8 cellular contexts compared by ENCODE assay signal in the genomic region with DNA sequence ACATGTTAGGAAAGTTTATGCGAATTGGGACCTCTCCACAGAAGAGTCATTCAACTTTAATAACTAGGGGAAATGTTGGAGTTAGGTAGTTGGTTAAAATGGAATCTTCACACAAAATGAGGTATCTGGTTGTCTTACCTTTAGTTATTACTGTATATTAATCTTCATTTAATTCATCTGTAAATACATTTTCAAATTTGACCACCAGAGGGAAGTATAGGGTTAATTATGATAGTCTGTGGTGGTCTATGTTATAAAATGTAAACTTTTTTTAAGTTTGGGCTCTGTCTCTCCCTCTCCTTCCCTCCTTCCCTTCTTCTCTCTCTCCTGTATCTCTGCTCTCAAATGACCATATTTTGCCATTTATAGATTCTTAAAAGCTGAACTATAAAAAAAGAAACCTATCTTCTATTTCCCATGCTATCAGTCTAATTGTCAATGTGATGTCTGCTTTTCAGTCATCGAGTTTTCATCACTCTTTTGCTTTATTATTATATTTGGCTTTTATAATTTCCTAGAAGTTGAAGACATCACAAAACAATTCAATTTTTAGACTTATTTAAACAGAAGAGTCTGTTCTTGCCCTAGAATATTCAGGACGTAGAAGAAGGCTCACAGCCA. TPM values are rescaled to one million over a fixed set of nuclear protein-coding genes. Genes with fewer than 3 reads are reported as not detected.
DNase-seq lines count a peak whose midpoint lies in the region; ATAC-seq and TF ChIP-seq lines count a peak whose summit lies in the region.

No MANE protein-coding gene starts in this region.

- CTCF ChIA-PET in PC-3 (lab: Charles Lee), result no interaction called here
- CTCF ChIA-PET in activated CD8-positive, alpha-beta memory T cell treated with anti-CD3 and anti-CD28 coated beads, Interleukin-2, amount 10 ng/mL, durations not matched to agents 7 days and 5 days (lab: Charles Lee), result no interaction called here

- H4K20me1 ChIP-seq in PC-3 (ENCODE audit: low read length), result no peaks in the 10 kb centered on the region

- H3K27ac ChIP-seq in ACC112 (ENCODE audit: low read depth, low read length) (no peak overlapping the region), PC-3 (ENCODE audit: low read length) (no peak overlapping the region)

- no peaks in the 10 kb centered on the region for H3K36me3 Mint-ChIP-seq in activated CD8-positive, alpha-beta memory T cell treated with anti-CD3 and anti-CD28 coated beads, Interleukin-2, amount 10 ng/mL, durations not matched to agents 7 days and 5 days

- BruUV-seq in PC-3 (replicated peaks; lab: Mats Ljungman, UMichigan), result no TSS peak

- no peaks in the 10 kb centered on the region for H3K4me1 Mint-ChIP-seq in activated CD8-positive, alpha-beta memory T cell treated with anti-CD3 and anti-CD28 coated beads, Interleukin-2, amount 10 ng/mL, durations not matched to agents 7 days and 5 days

- DNase-seq in PC-3, result peak; percentile 70
- DNase-seq in fibroblast of the conjunctiva (ENCODE audit: low read depth), result peak; percentile 24
- no peak for DNase-seq in AML-193 (lab: John Stamatoyannopoulos, UW)
- DNase-seq in stimulated activated CD4-positive, alpha-beta T cell treated with anti-CD3 and anti-CD28 coated beads, Interleukin-4, amount 100 ng/mL, for 1 hour, result no peak
- no peak for DNase-seq in activated CD8-positive, alpha-beta memory T cell treated with anti-CD3 and anti-CD28 coated beads, Interleukin-2, amount 10 ng/mL, durations not matched to agents 7 days and 5 days

- H2AFZ ChIP-seq in ACC112 (ENCODE audit: low read length, unreplicated experiment) (peak overlapping the region; percentile 82), PC-3 (ENCODE audit: low read length) (no peak overlapping the region)

- no peaks in the 10 kb centered on the region for H3K9me2 ChIP-seq in PC-3 (replicated peaks; ENCODE audit: low read length)

- peaks cover 2% of the 10 kb centered on the region for H3K27me3 Mint-ChIP-seq in activated CD8-positive, alpha-beta memory T cell treated with anti-CD3 and anti-CD28 coated beads, Interleukin-2, amount 10 ng/mL, durations not matched to agents 7 days and 5 days

- no peaks in the 10 kb centered on the region for H3K27me3 ChIP-seq in ACC112 (ENCODE audit: insufficient read depth, low read length)
- no peaks in the 10 kb centered on the region for H3K27me3 ChIP-seq in PC-3 (ENCODE audit: low read length)

- TF ChIP-seq CTCF in PC-3 (conservative IDR thresholded peaks at IDR 0.05; ENCODE audit: low read depth, low read length), result peak; percentile 56

- POLR2A ChIA-PET in PC-3 (lab: Charles Lee; ENCODE audit: unreplicated experiment), result no interaction called here

- H3K79me2 ChIP-seq in ACC112 (ENCODE audit: control insufficient read depth, insufficient read depth, low read length, unreplicated experiment), result no peaks in the 10 kb centered on the region
- H3K79me2 ChIP-seq in PC-3 (ENCODE audit: low read length), result no peaks in the 10 kb centered on the region

- H3K9me3 Mint-ChIP-seq in activated CD8-positive, alpha-beta memory T cell treated with anti-CD3 and anti-CD28 coated beads, Interleukin-2, amount 10 ng/mL, durations not matched to agents 7 days and 5 days (ENCODE audit: low read depth), result no peaks in the 10 kb centered on the region

- ATAC-seq in GM21423 (IDR thresholded peaks at IDR 0.05; ENCODE audit: unreplicated experiment) (peak; percentile 37), PC-3 (no peak), HG03135 (IDR thresholded peaks at IDR 0.05; ENCODE audit: unreplicated experiment) (no peak)
- no peak for ATAC-seq in activated CD8-positive, alpha-beta memory T cell treated with anti-CD3 and anti-CD28 coated beads, Interleukin-2, amount 10 ng/mL, durations not matched to agents 7 days and 5 days

- peak overlapping the region; percentile 18; the same call in 1 of the 2 replicates for H3K4me3 ChIP-seq in ACC112 (ENCODE audit: low read depth, low read length)
- H3K4me3 ChIP-seq in PC-3 (ENCODE audit: low read length), result no peak overlapping the region

- H3K4me2 ChIP-seq in PC-3 (ENCODE audit: low read length), result no peak overlapping the region

- no peaks in the 10 kb centered on the region for H3K36me3 ChIP-seq in ACC112 (ENCODE audit: insufficient read depth, low read length)
- no peaks in the 10 kb centered on the region for H3K36me3 ChIP-seq in PC-3 (ENCODE audit: low read depth, low read length)

- H3K4me1 ChIP-seq in ACC112 (ENCODE audit: control insufficient read depth, insufficient read depth, low read length, unreplicated experiment) (peaks cover 10% of the 10 kb centered on the region), PC-3 (ENCODE audit: insufficient read depth, low read length) (no peaks in the 10 kb centered on the region)

- H3K9ac ChIP-seq in PC-3 (ENCODE audit: low read length), result no peak overlapping the region

- H3K9me3 ChIP-seq in PC-3 (ENCODE audit: low read length), result no peaks in the 10 kb centered on the region

- intact Hi-C loops in PC-3 (cut with micrococcal nuclease), result loop anchor here (1.0 to 10.0 kb wide), 6 partner anchors 62 to 365 kb away; no protein-coding TSS in a partner anchor

- H3F3A ChIP-seq in PC-3 (ENCODE audit: low read length, unreplicated experiment), result no peaks in the 10 kb centered on the region

- no peak overlapping the region for H3K27ac Mint-ChIP-seq in activated CD8-positive, alpha-beta memory T cell treated with anti-CD3 and anti-CD28 coated beads, Interleukin-2, amount 10 ng/mL, durations not matched to agents 7 days and 5 days

- H3K4me3 Mint-ChIP-seq in activated CD8-positive, alpha-beta memory T cell treated with anti-CD3 and anti-CD28 coated beads, Interleukin-2, amount 10 ng/mL, durations not matched to agents 7 days and 5 days, result no peak overlapping the region

RNA-seq across cellular contexts. Expression of a gene that starts 49.8 kb away (rescaled TPM):
- 5.4 and 5.9 TPM in 2 replicates for total RNA-seq in PC-3 (2014; rRNA removed)
- not detected for total RNA-seq in activated CD8-positive, alpha-beta memory T cell treated with anti-CD3 and anti-CD28 coated beads, Interleukin-2, amount 10 ng/mL, durations not matched to agents 7 days and 5 days

Comparison
In these comparisons a context has a peak if more than half of its experiments do, and no peak if none do; other contexts are left out.
1. DNase-seq: peak in PC-3 (single experiment) and fibroblast of the conjunctiva (single experiment); none in AML-193 (0 of 2), stimulated activated CD4-positive, alpha-beta T cell treated with anti-CD3 and anti-CD28 coated beads, Interleukin-4, amount 100 ng/mL, for 1 hour (single experiment) and activated CD8-positive, alpha-beta memory T cell treated with anti-CD3 and anti-CD28 coated beads, Interleukin-2, amount 10 ng/mL, durations not matched to agents 7 days and 5 days (single experiment).